In genomic region chr22:41543854-41544670, GRCh38 we compare ENCODE assay signal across 8 cellular contexts. TPM values are rescaled to one million over a fixed set of nuclear protein-coding genes. Genes with fewer than 3 reads are reported as not detected.
A peak's percentile ranks its signal among the peaks of the same experiment; 100 is the strongest.
DNase-seq lines count a peak whose midpoint lies in the region; ATAC-seq and TF ChIP-seq lines count a peak whose summit lies in the region.

Gene POLR3H (minus strand): TSS chr22:41544470. CDS start chr22:41544101, 369 bp downstream.

- H3K4me1 ChIP-seq in right atrium auricular region (peaks cover 0 to 52% of the 10 kb centered on the region in 2 donors), uterus (peaks cover 6 to 12% of the 10 kb centered on the region in 2 donors)

- H3K4me3 ChIP-seq in right atrium auricular region = peak within 1 kb of the TSS; percentile 75 to 77
- peak within 1 kb of the TSS; percentile 48 to 93 for H3K4me3 ChIP-seq in uterus

- peak; percentile 93 for ATAC-seq in GM18498 (IDR thresholded peaks at IDR 0.05; ENCODE audit: unreplicated experiment)
- peak; percentile 85 for ATAC-seq in HG02938 (IDR thresholded peaks at IDR 0.05; ENCODE audit: unreplicated experiment)

- H3K27ac ChIP-seq in angular gyrus (ENCODE audit: low read depth, low read length) = peak within 1 kb of the TSS; percentile 84
- peak within 1 kb of the TSS; percentile 82 to 89 for H3K27ac ChIP-seq in right atrium auricular region
- peak within 1 kb of the TSS; percentile 57 to 90 for H3K27ac ChIP-seq in uterus

- intact Hi-C loops in uterus (cut with DNase I; ENCODE audit: low total_unique reads) = loop anchor here (5.0 kb wide), 1 partner anchor 53 kb away; no protein-coding TSS in a partner anchor

- peak; percentile 56 to 58 for TF ChIP-seq POLR2A in uterus (IDR thresholded peaks at IDR 0.05)

- H3K36me3 ChIP-seq in right atrium auricular region (no peaks in the 10 kb centered on the region), uterus (no peaks in the 10 kb centered on the region)

- TF ChIP-seq CTCF in right atrium auricular region (IDR thresholded peaks at IDR 0.05) (peak; percentile 55 to 81), uterus (IDR thresholded peaks at IDR 0.05) (peak; percentile 64 to 76 (median 72))

- DNase-seq in NCI-H187 (lab: John Stamatoyannopoulos, UW) = peak; percentile 79 to 95
- peak; percentile 90 to 98 (median 95) for DNase-seq in T-helper 2 cell
- peak; percentile 98 for DNase-seq in right atrium auricular region (ENCODE audit: low spot score)
- peak; percentile 87 for DNase-seq in pulmonary artery endothelial cell (ENCODE audit: low read depth, low spot score)
- peak; percentile 99 for DNase-seq in uterus

- H3K9me3 ChIP-seq in right atrium auricular region (no peaks in the 10 kb centered on the region), uterus (no peaks in the 10 kb centered on the region)

- H3K27me3 ChIP-seq in right atrium auricular region (no peaks in the 10 kb centered on the region), uterus (no peaks in the 10 kb centered on the region)

RNA-seq across cellular contexts. Expression of gene POLR3H, which starts in this region (rescaled TPM):
- total RNA-seq in right atrium auricular region (10 to 100 TPM; 11.4 to 12.0 TPM), pulmonary artery endothelial cell (18.3 and 22.5 TPM in 2 replicates), uterus (10 to 100 TPM in 2 of 4 donors, 1 to 10 TPM in 2; 3.2 to 41.9 (median 16.6) TPM)

Comparison
In these comparisons a context has a peak if more than half of its experiments do, and no peak if none do; other contexts are left out.
1. Peak in every context shown above with its lines: DNase-seq, ATAC-seq, H3K4me3 ChIP-seq and H3K27ac ChIP-seq.